10 cellular contexts compared by ENCODE assay signal in the genomic region with DNA sequence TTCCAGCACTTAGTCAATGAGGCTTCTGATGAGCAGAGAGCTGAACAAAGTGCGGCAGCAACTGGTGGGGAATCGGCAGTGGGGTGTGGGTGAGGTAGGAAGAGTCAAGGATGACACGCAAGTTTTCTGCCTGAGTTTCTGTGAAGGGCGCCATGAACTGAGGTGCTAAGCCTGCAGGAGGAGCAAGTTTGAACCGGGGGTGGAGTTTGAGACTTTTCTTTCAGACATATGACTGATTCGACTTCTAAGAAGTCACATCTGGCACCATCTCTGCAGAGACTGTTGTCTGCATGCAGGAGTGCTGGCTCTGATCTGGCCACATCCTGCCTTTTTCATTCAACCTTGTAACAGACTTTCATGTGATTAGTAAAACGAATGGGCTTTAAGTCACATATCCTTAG. TPM values are rescaled to one million over a fixed set of nuclear protein-coding genes. Genes with fewer than 3 reads are reported as not detected.
DNase-seq lines count a peak whose midpoint lies in the region; ATAC-seq and TF ChIP-seq lines count a peak whose summit lies in the region.
"Had no signal": no experiment of that assay in that cellular context is flagged by ENCODE, and none has a peak within 500 bp of the region (broad histone marks: within the 10 kb centered on the region; RNA-seq: fewer than 3 reads in every experiment).

No MANE protein-coding gene starts in this region.

- no peaks in the 10 kb centered on the region for H3K9me2 ChIP-seq in Loucy (replicated peaks; ENCODE audit: low read depth, low read length)

- TF ChIP-seq CTCF in Loucy (conservative IDR thresholded peaks at IDR 0.05; ENCODE audit: low read length) (no peak), mucosa of descending colon (IDR thresholded peaks at IDR 0.05) (no peak)

- peak overlapping the region; percentile 7 for H3K9ac ChIP-seq in Loucy (ENCODE audit: low read depth, low read length, poor library complexity, severe bottlenecking)

- peak; percentile 55 for DNase-seq in activated T-cell treated with anti-CD3 and anti-CD28 coated beads for 24 hours (ENCODE audit: low read depth)
- peak in 1 of 3 donors; percentile 33 for DNase-seq in mucosa of descending colon
- peak; percentile 49 to 93 (median 79) for DNase-seq in stimulated activated naive CD4-positive, alpha-beta T cell (lab: John Stamatoyannopoulos, UW)
- no peak for DNase-seq in NCI-H82 (lab: John Stamatoyannopoulos, UW)
- DNase-seq in NCI-H524 (lab: John Stamatoyannopoulos, UW), result no peak
- no peak for DNase-seq in DMS79 (lab: John Stamatoyannopoulos, UW)
- DNase-seq: amygdala, naive B cell had no signal

- no peaks in the 10 kb centered on the region for H3F3A ChIP-seq in Loucy (ENCODE audit: low read depth)

- H3K36me3 ChIP-seq in Loucy (ENCODE audit: insufficient read depth, low read length) (no peaks in the 10 kb centered on the region), mucosa of descending colon (ENCODE audit: low read depth) (no peaks in the 10 kb centered on the region)

- intact Hi-C loops in mucosa of descending colon (cut with DNase I, micrococcal nuclease), result no loop called here

- H3K4me2 ChIP-seq in Loucy (ENCODE audit: low read depth, low read length, poor library complexity, severe bottlenecking), result peak overlapping the region; percentile 54

- no peak overlapping the region for H3K4me3 ChIP-seq in Loucy (ENCODE audit: low read length, poor library complexity, severe bottlenecking)
- H3K4me3 ChIP-seq in mucosa of descending colon, result no peak overlapping the region

- H3K27me3 ChIP-seq in Loucy (ENCODE audit: insufficient read depth, low read length, poor library complexity, severe bottlenecking), result no peaks in the 10 kb centered on the region

- H3K4me1 ChIP-seq in Loucy (ENCODE audit: insufficient read depth, low read length, poor library complexity, severe bottlenecking) (peaks cover 22% of the 10 kb centered on the region), mucosa of descending colon (ENCODE audit: low read depth) (no peaks in the 10 kb centered on the region)

- peak overlapping the region; percentile 29; the same call in 1 of the 2 replicates for H2AFZ ChIP-seq in Loucy (ENCODE audit: low read length)

- peak; percentile 62 for ATAC-seq in mucosa of descending colon
- ATAC-seq in HG02588 (IDR thresholded peaks at IDR 0.05; ENCODE audit: unreplicated experiment), result no peak

- H3K9me3 ChIP-seq in Loucy (ENCODE audit: insufficient read depth, low read depth, low read length), result no peaks in the 10 kb centered on the region
- no peaks in the 10 kb centered on the region for H3K9me3 ChIP-seq in mucosa of descending colon

- H3K79me2 ChIP-seq in Loucy (ENCODE audit: insufficient read depth, low read length), result no peaks in the 10 kb centered on the region

- H4K20me1 ChIP-seq in Loucy (ENCODE audit: insufficient read depth, low read length, poor library complexity, severe bottlenecking), result no peaks in the 10 kb centered on the region

RNA-seq across cellular contexts. Expression of a gene that starts 14.8 kb away (rescaled TPM):
- 100 to 1,000 TPM; 247 to 344 (median 296) TPM for total RNA-seq in mucosa of descending colon

RNA-seq across cellular contexts. Expression of a gene that starts 54.0 kb away (rescaled TPM):
- total RNA-seq in mucosa of descending colon, result 10 to 100 TPM in 1 of 3 donors, 1 to 10 TPM in 2; 6.4 to 10.5 (median 8.1) TPM

Comparison
In these comparisons a context has a peak if more than half of its experiments do, and no peak if none do; other contexts are left out.
1. DNase-seq: peak in activated T-cell treated with anti-CD3 and anti-CD28 coated beads for 24 hours (single experiment) and stimulated activated naive CD4-positive, alpha-beta T cell (6 of 6); none in NCI-H82 (single experiment), NCI-H524 (0 of 2) and DMS79 (single experiment).